2 cellular contexts compared by ENCODE assay signal in genomic region chr4:164659765-164660164, GRCh38.
TF ChIP-seq lines count a peak whose summit lies in the region.

No MANE protein-coding gene starts in this region.

TF ChIP-seq in HepG2, 621 proteins besides CTCF, POLR2A, EP300 and RAD21 (continued from another document):
- no peak for TF ChIP-seq CHD4 (IDR thresholded peaks at IDR 0.05; ENCODE audit: borderline replicate concordance, low read length)
- no peak for TF ChIP-seq PRMT3 (CRISPR knock-in tag; IDR thresholded peaks at IDR 0.05; ENCODE audit: borderline replicate concordance, low read depth)
- peak; percentile 78; the same call in 1 of the 2 replicates for TF ChIP-seq ATF7 (IDR thresholded peaks at IDR 0.05)
- TF ChIP-seq ATF7 (CRISPR knock-in tag; IDR thresholded peaks at IDR 0.05) = no peak

TF ChIP-seq in GM23338, 12 proteins besides CTCF, POLR2A, EP300 and RAD21:
- TF ChIP-seq, protein P1, sequence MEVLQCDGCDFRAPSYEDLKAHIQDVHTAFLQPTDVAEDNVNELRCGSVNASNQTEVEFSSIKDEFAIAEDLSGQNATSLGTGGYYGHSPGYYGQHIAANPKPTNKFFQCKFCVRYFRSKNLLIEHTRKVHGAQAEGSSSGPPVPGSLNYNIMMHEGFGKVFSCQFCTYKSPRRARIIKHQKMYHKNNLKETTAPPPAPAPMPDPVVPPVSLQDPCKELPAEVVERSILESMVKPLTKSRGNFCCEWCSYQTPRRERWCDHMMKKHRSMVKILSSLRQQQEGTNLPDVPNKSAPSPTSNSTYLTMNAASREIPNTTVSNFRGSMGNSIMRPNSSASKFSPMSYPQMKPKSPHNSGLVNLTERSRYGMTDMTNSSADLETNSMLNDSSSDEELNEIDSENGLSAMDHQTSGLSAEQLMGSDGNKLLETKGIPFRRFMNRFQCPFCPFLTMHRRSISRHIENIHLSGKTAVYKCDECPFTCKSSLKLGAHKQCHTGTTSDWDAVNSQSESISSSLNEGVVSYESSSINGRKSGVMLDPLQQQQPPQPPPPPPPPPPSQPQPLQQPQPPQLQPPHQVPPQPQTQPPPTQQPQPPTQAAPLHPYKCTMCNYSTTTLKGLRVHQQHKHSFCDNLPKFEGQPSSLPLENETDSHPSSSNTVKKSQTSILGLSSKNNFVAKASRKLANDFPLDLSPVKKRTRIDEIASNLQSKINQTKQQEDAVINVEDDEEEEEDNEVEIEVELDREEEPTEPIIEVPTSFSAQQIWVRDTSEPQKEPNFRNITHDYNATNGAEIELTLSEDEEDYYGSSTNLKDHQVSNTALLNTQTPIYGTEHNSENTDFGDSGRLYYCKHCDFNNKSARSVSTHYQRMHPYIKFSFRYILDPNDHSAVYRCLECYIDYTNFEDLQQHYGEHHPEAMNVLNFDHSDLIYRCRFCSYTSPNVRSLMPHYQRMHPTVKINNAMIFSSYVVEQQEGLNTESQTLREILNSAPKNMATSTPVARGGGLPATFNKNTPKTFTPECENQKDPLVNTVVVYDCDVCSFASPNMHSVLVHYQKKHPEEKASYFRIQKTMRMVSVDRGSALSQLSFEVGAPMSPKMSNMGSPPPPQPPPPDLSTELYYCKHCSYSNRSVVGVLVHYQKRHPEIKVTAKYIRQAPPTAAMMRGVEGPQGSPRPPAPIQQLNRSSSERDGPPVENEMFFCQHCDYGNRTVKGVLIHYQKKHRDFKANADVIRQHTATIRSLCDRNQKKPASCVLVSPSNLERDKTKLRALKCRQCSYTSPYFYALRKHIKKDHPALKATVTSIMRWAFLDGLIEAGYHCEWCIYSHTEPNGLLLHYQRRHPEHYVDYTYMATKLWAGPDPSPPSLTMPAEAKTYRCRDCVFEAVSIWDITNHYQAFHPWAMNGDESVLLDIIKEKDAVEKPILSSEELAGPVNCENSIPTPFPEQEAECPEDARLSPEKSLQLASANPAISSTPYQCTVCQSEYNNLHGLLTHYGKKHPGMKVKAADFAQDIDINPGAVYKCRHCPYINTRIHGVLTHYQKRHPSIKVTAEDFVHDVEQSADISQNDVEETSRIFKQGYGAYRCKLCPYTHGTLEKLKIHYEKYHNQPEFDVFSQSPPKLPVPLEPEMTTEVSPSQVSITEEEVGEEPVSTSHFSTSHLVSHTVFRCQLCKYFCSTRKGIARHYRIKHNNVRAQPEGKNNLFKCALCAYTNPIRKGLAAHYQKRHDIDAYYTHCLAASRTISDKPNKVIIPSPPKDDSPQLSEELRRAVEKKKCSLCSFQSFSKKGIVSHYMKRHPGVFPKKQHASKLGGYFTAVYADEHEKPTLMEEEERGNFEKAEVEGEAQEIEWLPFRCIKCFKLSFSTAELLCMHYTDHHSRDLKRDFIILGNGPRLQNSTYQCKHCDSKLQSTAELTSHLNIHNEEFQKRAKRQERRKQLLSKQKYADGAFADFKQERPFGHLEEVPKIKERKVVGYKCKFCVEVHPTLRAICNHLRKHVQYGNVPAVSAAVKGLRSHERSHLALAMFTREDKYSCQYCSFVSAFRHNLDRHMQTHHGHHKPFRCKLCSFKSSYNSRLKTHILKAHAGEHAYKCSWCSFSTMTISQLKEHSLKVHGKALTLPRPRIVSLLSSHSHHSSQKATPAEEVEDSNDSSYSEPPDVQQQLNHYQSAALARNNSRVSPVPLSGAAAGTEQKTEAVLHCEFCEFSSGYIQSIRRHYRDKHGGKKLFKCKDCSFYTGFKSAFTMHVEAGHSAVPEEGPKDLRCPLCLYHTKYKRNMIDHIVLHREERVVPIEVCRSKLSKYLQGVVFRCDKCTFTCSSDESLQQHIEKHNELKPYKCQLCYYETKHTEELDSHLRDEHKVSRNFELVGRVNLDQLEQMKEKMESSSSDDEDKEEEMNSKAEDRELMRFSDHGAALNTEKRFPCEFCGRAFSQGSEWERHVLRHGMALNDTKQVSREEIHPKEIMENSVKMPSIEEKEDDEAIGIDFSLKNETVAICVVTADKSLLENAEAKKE (CRISPR knock-in tag; IDR thresholded peaks at IDR 0.05) = no peak
- no peak for TF ChIP-seq ZNF114 (CRISPR knock-in tag; IDR thresholded peaks at IDR 0.05)
- TF ChIP-seq, protein P2, sequence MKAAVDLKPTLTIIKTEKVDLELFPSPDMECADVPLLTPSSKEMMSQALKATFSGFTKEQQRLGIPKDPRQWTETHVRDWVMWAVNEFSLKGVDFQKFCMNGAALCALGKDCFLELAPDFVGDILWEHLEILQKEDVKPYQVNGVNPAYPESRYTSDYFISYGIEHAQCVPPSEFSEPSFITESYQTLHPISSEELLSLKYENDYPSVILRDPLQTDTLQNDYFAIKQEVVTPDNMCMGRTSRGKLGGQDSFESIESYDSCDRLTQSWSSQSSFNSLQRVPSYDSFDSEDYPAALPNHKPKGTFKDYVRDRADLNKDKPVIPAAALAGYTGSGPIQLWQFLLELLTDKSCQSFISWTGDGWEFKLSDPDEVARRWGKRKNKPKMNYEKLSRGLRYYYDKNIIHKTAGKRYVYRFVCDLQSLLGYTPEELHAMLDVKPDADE (IDR thresholded peaks at IDR 0.05) = no peak
- TF ChIP-seq JUNB (IDR thresholded peaks at IDR 0.05; ENCODE audit: unreplicated experiment) = no peak
- no peak for TF ChIP-seq ZNF331 (CRISPR knock-in tag; IDR thresholded peaks at IDR 0.05; ENCODE audit: low read depth)
- TF ChIP-seq EZH2 (IDR thresholded peaks at IDR 0.05; ENCODE audit: low read depth, unreplicated experiment) = no peak
- TF ChIP-seq EZH2phosphoT487 (IDR thresholded peaks at IDR 0.05; ENCODE audit: unreplicated experiment) = no peak
- TF ChIP-seq CREB1 (CRISPR knock-in tag; IDR thresholded peaks at IDR 0.05; ENCODE audit: low read depth) = no peak
- no peak for TF ChIP-seq REST (IDR thresholded peaks at IDR 0.05; ENCODE audit: unreplicated experiment)
- TF ChIP-seq STAT1 (IDR thresholded peaks at IDR 0.05; ENCODE audit: unreplicated experiment) = no peak
- no peak for TF ChIP-seq NANOG (IDR thresholded peaks at IDR 0.05; ENCODE audit: borderline replicate concordance)
- no peak for TF ChIP-seq POLR2AphosphoS5 (IDR thresholded peaks at IDR 0.05; ENCODE audit: low read depth)
